In the genomic region with DNA sequence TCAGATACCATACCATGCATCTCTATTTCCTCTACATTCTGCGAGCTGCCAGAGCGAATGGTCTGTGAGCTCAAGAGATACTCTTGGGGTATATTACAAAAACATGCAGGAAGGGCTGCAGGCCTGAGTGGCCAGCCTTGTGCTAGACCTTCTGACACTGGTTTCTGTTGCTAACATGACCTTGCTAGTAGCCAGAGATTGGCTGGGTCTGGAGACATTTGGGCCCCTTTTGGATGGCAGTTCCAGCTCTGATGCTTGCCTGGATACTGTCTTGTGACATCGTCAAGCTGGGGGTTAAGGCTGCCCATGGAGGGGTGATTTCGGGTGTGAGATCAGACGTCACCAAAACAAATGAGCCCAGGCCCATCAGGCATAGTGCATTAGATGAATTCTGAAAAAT, we compare ENCODE assay signal across 20 cellular contexts. TPM values are rescaled to one million over a fixed set of nuclear protein-coding genes. Genes with fewer than 3 reads are reported as not detected.
DNase-seq lines count a peak whose midpoint lies in the region; ATAC-seq and TF ChIP-seq lines count a peak whose summit lies in the region.
"Had no signal": no experiment of that assay in that cellular context is flagged by ENCODE, and none has a peak within 500 bp of the region (broad histone marks: within the 10 kb centered on the region; RNA-seq: fewer than 3 reads in every experiment).

No MANE protein-coding gene starts in this region.

- no peak for TF ChIP-seq CTCF in activated CD8-positive, alpha-beta T cell treated with anti-CD3 and anti-CD28 coated beads for 36 hours (IDR thresholded peaks at IDR 0.05)
- TF ChIP-seq CTCF in WTC11 (IDR thresholded peaks at IDR 0.05) (no peak), osteocyte (IDR thresholded peaks at IDR 0.05) (no peak), lower lobe of right lung (IDR thresholded peaks at IDR 0.05) (no peak)

- DNase-seq in activated CD8-positive, alpha-beta T cell treated with anti-CD3 and anti-CD28 coated beads, Interleukin-2, amount 10 ng/mL, durations not matched to agents 7 days and 5 days = peak; percentile 7
- DNase-seq in activated CD8-positive, alpha-beta T cell treated with anti-CD3 and anti-CD28 coated beads for 36 hours = no peak
- DNase-seq in WTC11 (ENCODE audit: low spot score) = no peak
- peak; percentile 29 for DNase-seq in islet precursor cell
- DNase-seq in osteocyte (ENCODE audit: extremely low spot score, unreplicated experiment) = peak; percentile 57
- DNase-seq in lower lobe of right lung = no peak
- DNase-seq in cerebellar nuclear complex (lab: John Stamatoyannopoulos, UW) = no peak
- DNase-seq: Caco-2; CD4-positive, CD25-positive, alpha-beta regulatory T cell; CD8-positive, alpha-beta T cell; DMS153; DND-41; GOT3; HFFc6 had no signal

- H3K4me3 Mint-ChIP-seq in activated CD8-positive, alpha-beta T cell treated with anti-CD3 and anti-CD28 coated beads, Interleukin-2, amount 10 ng/mL, durations not matched to agents 7 days and 5 days = no peak overlapping the region
- no peak overlapping the region for H3K4me3 Mint-ChIP-seq in activated CD8-positive, alpha-beta T cell treated with anti-CD3 and anti-CD28 coated beads for 36 hours
- H3K4me3 Mint-ChIP-seq in WTC11 (no peak overlapping the region), osteocyte (ENCODE audit: unreplicated experiment) (no peak overlapping the region)
- H3K4me3 Mint-ChIP-seq in stimulated activated memory B cell treated with anti-CD40 and anti-IgM and Interleukin-4, amounts not matched to agents 10 μg/mL and 1 μg/mL and 100 μg/mL, for 72 hours = no peak overlapping the region
- H3K4me3 Mint-ChIP-seq: B cell; CD4-positive, CD25-positive, alpha-beta regulatory T cell; CD8-positive, alpha-beta T cell; HFFc6 had no signal

- peaks cover 5% of the 10 kb centered on the region for H3K9me3 ChIP-seq in lower lobe of right lung
- H3K9me3 ChIP-seq: Caco-2, HAP-1 had no signal

- H3K36me3 Mint-ChIP-seq in activated CD8-positive, alpha-beta T cell treated with anti-CD3 and anti-CD28 coated beads, Interleukin-2, amount 10 ng/mL, durations not matched to agents 7 days and 5 days (ENCODE audit: low read depth) = no peaks in the 10 kb centered on the region
- H3K36me3 Mint-ChIP-seq in activated CD8-positive, alpha-beta T cell treated with anti-CD3 and anti-CD28 coated beads for 36 hours (ENCODE audit: low read depth) = no peaks in the 10 kb centered on the region
- H3K36me3 Mint-ChIP-seq in WTC11 = no peaks in the 10 kb centered on the region
- H3K36me3 Mint-ChIP-seq in osteocyte (ENCODE audit: unreplicated experiment) = no peaks in the 10 kb centered on the region
- no peaks in the 10 kb centered on the region for H3K36me3 Mint-ChIP-seq in stimulated activated memory B cell treated with anti-CD40 and anti-IgM and Interleukin-4, amounts not matched to agents 10 μg/mL and 1 μg/mL and 100 μg/mL, for 72 hours
- H3K36me3 Mint-ChIP-seq: CD4-positive, CD25-positive, alpha-beta regulatory T cell; CD8-positive, alpha-beta T cell had no signal

- CTCF ChIA-PET in activated CD8-positive, alpha-beta T cell treated with anti-CD3 and anti-CD28 coated beads, Interleukin-2, amount 10 ng/mL, durations not matched to agents 7 days and 5 days (lab: Charles Lee) = no interaction called here
- CTCF ChIA-PET in activated CD8-positive, alpha-beta T cell treated with anti-CD3 and anti-CD28 coated beads for 36 hours (lab: Charles Lee) = interaction anchor here (1.4 kb wide), 1 partner anchor 15 kb away, joined by 3 read pairs; no protein-coding TSS in a partner anchor
- CTCF ChIA-PET in WTC11 (lab: Charles Lee) = interaction anchor here (0.6 kb wide), 1 partner anchor 868 kb away, joined by 6 read pairs; no protein-coding TSS in a partner anchor

- no peaks in the 10 kb centered on the region for H3K27me3 ChIP-seq in lower lobe of right lung (ENCODE audit: low read depth)
- H3K27me3 ChIP-seq: BLaER1 had no signal

- H3K4me3 ChIP-seq in lower lobe of right lung = no peak overlapping the region
- H3K4me3 ChIP-seq: BLaER1, HAP-1 had no signal

- intact Hi-C loops in activated CD8-positive, alpha-beta T cell treated with anti-CD3 and anti-CD28 coated beads for 36 hours (cut with micrococcal nuclease) = no loop called here
- intact Hi-C loops in lower lobe of right lung (cut with DNase I) = no loop called here

- no peaks in the 10 kb centered on the region for H3K4me1 ChIP-seq in lower lobe of right lung
- H3K4me1 ChIP-seq: Caco-2, HAP-1 had no signal

- no peaks in the 10 kb centered on the region for H3K4me1 Mint-ChIP-seq in activated CD8-positive, alpha-beta T cell treated with anti-CD3 and anti-CD28 coated beads, Interleukin-2, amount 10 ng/mL, durations not matched to agents 7 days and 5 days (ENCODE audit: low read depth)
- H3K4me1 Mint-ChIP-seq in activated CD8-positive, alpha-beta T cell treated with anti-CD3 and anti-CD28 coated beads for 36 hours (ENCODE audit: low read depth) = no peaks in the 10 kb centered on the region
- H3K4me1 Mint-ChIP-seq in WTC11 = no peaks in the 10 kb centered on the region
- no peaks in the 10 kb centered on the region for H3K4me1 Mint-ChIP-seq in osteocyte (ENCODE audit: unreplicated experiment)
- H3K4me1 Mint-ChIP-seq in stimulated activated memory B cell treated with anti-CD40 and anti-IgM and Interleukin-4, amounts not matched to agents 10 μg/mL and 1 μg/mL and 100 μg/mL, for 72 hours = no peaks in the 10 kb centered on the region
- H3K4me1 Mint-ChIP-seq: B cell; CD4-positive, CD25-positive, alpha-beta regulatory T cell had no signal

- no peak overlapping the region for H3K27ac Mint-ChIP-seq in activated CD8-positive, alpha-beta T cell treated with anti-CD3 and anti-CD28 coated beads, Interleukin-2, amount 10 ng/mL, durations not matched to agents 7 days and 5 days
- no peak overlapping the region for H3K27ac Mint-ChIP-seq in activated CD8-positive, alpha-beta T cell treated with anti-CD3 and anti-CD28 coated beads for 36 hours
- H3K27ac Mint-ChIP-seq in WTC11 (0 out of 2 replicates have a peak overlapping the region, but pooled peaks have one; percentile 5), osteocyte (ENCODE audit: unreplicated experiment) (no peak overlapping the region)
- no peak overlapping the region for H3K27ac Mint-ChIP-seq in stimulated activated memory B cell treated with anti-CD40 and anti-IgM and Interleukin-4, amounts not matched to agents 10 μg/mL and 1 μg/mL and 100 μg/mL, for 72 hours
- H3K27ac Mint-ChIP-seq: B cell; CD4-positive, CD25-positive, alpha-beta regulatory T cell; CD8-positive, alpha-beta T cell; HFFc6 had no signal

- POLR2A ChIA-PET in activated CD8-positive, alpha-beta T cell treated with anti-CD3 and anti-CD28 coated beads, Interleukin-2, amount 10 ng/mL, durations not matched to agents 7 days and 5 days (lab: Charles Lee) = no interaction called here
- POLR2A ChIA-PET in activated CD8-positive, alpha-beta T cell treated with anti-CD3 and anti-CD28 coated beads for 36 hours (lab: Charles Lee) = no interaction called here
- POLR2A ChIA-PET in WTC11 (lab: Charles Lee) = no interaction called here

- ATAC-seq in activated CD8-positive, alpha-beta T cell treated with anti-CD3 and anti-CD28 coated beads, Interleukin-2, amount 10 ng/mL, durations not matched to agents 7 days and 5 days = no peak
- no peak for ATAC-seq in activated CD8-positive, alpha-beta T cell treated with anti-CD3 and anti-CD28 coated beads for 36 hours
- ATAC-seq in WTC11 (no peak), lower lobe of right lung (no peak)
- no peak for ATAC-seq in stimulated activated memory B cell treated with anti-CD40 and anti-IgM and Interleukin-4, amounts not matched to agents 10 μg/mL and 1 μg/mL and 100 μg/mL, for 72 hours
- ATAC-seq: CD8-positive, alpha-beta T cell had no signal

- no peak overlapping the region for H3K27ac ChIP-seq in lower lobe of right lung
- H3K27ac ChIP-seq: 22Rv1, BLaER1, C4-2B had no signal

- H3K27me3 Mint-ChIP-seq in activated CD8-positive, alpha-beta T cell treated with anti-CD3 and anti-CD28 coated beads, Interleukin-2, amount 10 ng/mL, durations not matched to agents 7 days and 5 days (ENCODE audit: low read depth) = peaks cover 23% of the 10 kb centered on the region
- peaks cover 11% of the 10 kb centered on the region for H3K27me3 Mint-ChIP-seq in activated CD8-positive, alpha-beta T cell treated with anti-CD3 and anti-CD28 coated beads for 36 hours
- H3K27me3 Mint-ChIP-seq in WTC11 (ENCODE audit: low read depth) (no peaks in the 10 kb centered on the region; the same call in 1 of the 2 replicates), osteocyte (ENCODE audit: unreplicated experiment) (peaks cover 13% of the 10 kb centered on the region)
- H3K27me3 Mint-ChIP-seq in stimulated activated memory B cell treated with anti-CD40 and anti-IgM and Interleukin-4, amounts not matched to agents 10 μg/mL and 1 μg/mL and 100 μg/mL, for 72 hours = peaks cover 42% of the 10 kb centered on the region

- no peaks in the 10 kb centered on the region for H3K36me3 ChIP-seq in lower lobe of right lung
- H3K36me3 ChIP-seq: BLaER1, HAP-1 had no signal

- H3K9me3 Mint-ChIP-seq in activated CD8-positive, alpha-beta T cell treated with anti-CD3 and anti-CD28 coated beads, Interleukin-2, amount 10 ng/mL, durations not matched to agents 7 days and 5 days (ENCODE audit: insufficient read depth) = no peaks in the 10 kb centered on the region
- no peaks in the 10 kb centered on the region for H3K9me3 Mint-ChIP-seq in activated CD8-positive, alpha-beta T cell treated with anti-CD3 and anti-CD28 coated beads for 36 hours
- peaks cover 20% of the 10 kb centered on the region for H3K9me3 Mint-ChIP-seq in WTC11
- H3K9me3 Mint-ChIP-seq in osteocyte (ENCODE audit: unreplicated experiment) = no peaks in the 10 kb centered on the region
- peaks cover 8% of the 10 kb centered on the region for H3K9me3 Mint-ChIP-seq in stimulated activated memory B cell treated with anti-CD40 and anti-IgM and Interleukin-4, amounts not matched to agents 10 μg/mL and 1 μg/mL and 100 μg/mL, for 72 hours
- H3K9me3 Mint-ChIP-seq: HFFc6 had no signal

TF ChIP-seq in WTC11, 78 proteins besides CTCF, POLR2A, EP300 and RAD21 (continues in another document):
- TF ChIP-seq FOXP1 (CRISPR knock-in tag; IDR thresholded peaks at IDR 0.05; ENCODE audit: borderline replicate concordance) = no peak

RNA-seq across cellular contexts. Expression of a gene that starts 56.1 kb away (rescaled TPM):
- total RNA-seq in activated CD8-positive, alpha-beta T cell treated with anti-CD3 and anti-CD28 coated beads, Interleukin-2, amount 10 ng/mL, durations not matched to agents 7 days and 5 days = not detected
- total RNA-seq in activated CD8-positive, alpha-beta T cell treated with anti-CD3 and anti-CD28 coated beads for 36 hours = not detected
- total RNA-seq in WTC11 (2021) (5.0 to 6.6 TPM (median 6.1 TPM) in 3 replicates), osteocyte (not detected in 2 replicates), lower lobe of right lung (1.9 TPM)
- total RNA-seq: HFFc6 had no signal

Comparison
In these comparisons a context has a peak if more than half of its experiments do, and no peak if none do; other contexts are left out.
1. DNase-seq: peak in activated CD8-positive, alpha-beta T cell treated with anti-CD3 and anti-CD28 coated beads, Interleukin-2, amount 10 ng/mL, durations not matched to agents 7 days and 5 days (single experiment), islet precursor cell (single experiment) and osteocyte (single experiment); none in activated CD8-positive, alpha-beta T cell treated with anti-CD3 and anti-CD28 coated beads for 36 hours (single experiment), WTC11 (single experiment), lower lobe of right lung (single experiment) and cerebellar nuclear complex (0 of 2).